In the genomic region with DNA sequence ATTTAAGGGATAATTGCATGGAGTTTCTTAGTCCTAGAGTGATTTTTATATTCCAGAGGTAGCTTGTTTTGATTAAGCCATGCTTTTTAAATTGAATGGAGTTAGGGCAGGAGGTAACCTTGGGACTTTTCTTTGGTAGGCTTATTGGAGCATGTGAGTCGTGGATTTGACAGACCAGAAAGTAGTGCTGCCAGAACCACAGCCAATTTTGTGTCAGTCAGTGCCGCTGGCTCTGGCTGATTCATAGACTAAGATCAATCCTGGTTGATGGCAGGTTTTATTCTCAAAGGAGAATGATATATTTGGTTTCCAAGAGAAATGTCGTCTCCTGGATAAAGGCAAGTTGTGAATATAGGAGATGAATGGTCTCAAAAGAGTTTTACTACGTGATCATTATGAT, we compare ENCODE assay signal across 21 cellular contexts. TPM values are rescaled to one million over a fixed set of nuclear protein-coding genes. Genes with fewer than 3 reads are reported as not detected.
DNase-seq lines count a peak whose midpoint lies in the region; ATAC-seq, FAIRE-seq and TF ChIP-seq lines count a peak whose summit lies in the region.
"Had no signal": no experiment of that assay in that cellular context is flagged by ENCODE, and none has a peak within 500 bp of the region (broad histone marks: within the 10 kb centered on the region; RNA-seq: fewer than 3 reads in every experiment).

No MANE protein-coding gene starts in this region.

- H3K9me3 Mint-ChIP-seq in activated T-helper 2 cell treated with anti-CD3 and anti-CD28 coated beads, Interferon-gamma antibody, Interleukin-2, Interleukin-4, amounts not matched to agents 10 μg/mL and 5 μg/mL and 100 μg/mL, durations not matched to agents 14 hours and 24 hours and 36 hours: no peaks in the 10 kb centered on the region
- no peaks in the 10 kb centered on the region for H3K9me3 Mint-ChIP-seq in activated CD8-positive, alpha-beta memory T cell treated with anti-CD3 and anti-CD28 coated beads, Interleukin-2, amount 10 ng/mL, durations not matched to agents 7 days and 5 days (ENCODE audit: low read depth)
- H3K9me3 Mint-ChIP-seq: stimulated activated naive CD8-positive, alpha-beta T cell treated with anti-CD3 and anti-CD28 coated beads, Interleukin-15, amount 100 ng/mL, for 72 hours had no signal

- H3K9ac ChIP-seq in endothelial cell of umbilical vein (replicated peaks; ENCODE audit: extremely low read depth, insufficient read depth, low read length): no peak overlapping the region
- H3K9ac ChIP-seq: parathyroid adenoma had no signal

- no peaks in the 10 kb centered on the region for H3K27me3 Mint-ChIP-seq in activated T-helper 2 cell treated with anti-CD3 and anti-CD28 coated beads, Interferon-gamma antibody, Interleukin-2, Interleukin-4, amounts not matched to agents 10 μg/mL and 5 μg/mL and 100 μg/mL, durations not matched to agents 14 hours and 24 hours and 36 hours (ENCODE audit: low read depth)
- peaks cover 5% of the 10 kb centered on the region for H3K27me3 Mint-ChIP-seq in activated CD8-positive, alpha-beta memory T cell treated with anti-CD3 and anti-CD28 coated beads, Interleukin-2, amount 10 ng/mL, durations not matched to agents 7 days and 5 days
- H3K27me3 Mint-ChIP-seq: CD4-positive, CD25-positive, alpha-beta regulatory T cell; stimulated activated naive CD8-positive, alpha-beta T cell treated with anti-CD3 and anti-CD28 coated beads, Interleukin-15, amount 100 ng/mL, for 72 hours had no signal

- FAIRE-seq in RCC 7860 (lab: Jason Lieb, UNC) (peak; percentile 77), endothelial cell of umbilical vein (lab: Jason Lieb, UNC) (no peak)

- H3K4me2 ChIP-seq in endothelial cell of umbilical vein (ENCODE audit: insufficient read depth, low read length): no peak overlapping the region

- no peaks in the 10 kb centered on the region for H3K27me3 ChIP-seq in endothelial cell of umbilical vein (ENCODE audit: control insufficient read depth in 2 of 2, insufficient read depth in 2 of 2, low read length in 2 of 2)

- no peaks in the 10 kb centered on the region for H3K9me1 ChIP-seq in endothelial cell of umbilical vein (replicated peaks; ENCODE audit: control insufficient read depth, extremely low read depth, insufficient read depth, low read length)

- DNase-seq in EL (peak; percentile 46), RCC 7860 (ENCODE audit: low spot score) (peak; percentile 54), endothelial cell of umbilical vein (ENCODE audit: low read depth, low spot score) (no peak), omental fat pad (ENCODE audit: low spot score) (no peak), pons (ENCODE audit: low spot score) (no peak)
- no peak for DNase-seq in activated T-helper 2 cell treated with anti-CD3 and anti-CD28 coated beads, Interferon-gamma antibody, Interleukin-2, Interleukin-4, amounts not matched to agents 10 μg/mL and 5 μg/mL and 100 μg/mL, durations not matched to agents 14 hours and 24 hours and 36 hours (ENCODE audit: low spot score)
- DNase-seq in activated CD8-positive, alpha-beta memory T cell treated with anti-CD3 and anti-CD28 coated beads, Interleukin-2, amount 10 ng/mL, durations not matched to agents 7 days and 5 days: no peak
- DNase-seq: activated gamma-delta T cell; anterior cingulate cortex; CD4-positive, CD25-positive, alpha-beta regulatory T cell; dermis blood vessel endothelial cell; DMS79 treated with DMSO at 0.1 percent for 48 hours; hippocampal formation; Kasumi-1; NCI-H1436 treated with DMSO at 0.1 percent for 48 hours; NCI-H345; SHP77 treated with DMSO at 0.1 percent for 48 hours; stimulated activated naive CD8-positive, alpha-beta T cell treated with anti-CD3 and anti-CD28 coated beads, Interleukin-15, amount 100 ng/mL, for 72 hours; T-helper 2 cell had no signal

- no peak overlapping the region for H3K27ac Mint-ChIP-seq in activated T-helper 2 cell treated with anti-CD3 and anti-CD28 coated beads, Interferon-gamma antibody, Interleukin-2, Interleukin-4, amounts not matched to agents 10 μg/mL and 5 μg/mL and 100 μg/mL, durations not matched to agents 14 hours and 24 hours and 36 hours
- no peak overlapping the region for H3K27ac Mint-ChIP-seq in activated CD8-positive, alpha-beta memory T cell treated with anti-CD3 and anti-CD28 coated beads, Interleukin-2, amount 10 ng/mL, durations not matched to agents 7 days and 5 days
- H3K27ac Mint-ChIP-seq: CD4-positive, CD25-positive, alpha-beta regulatory T cell had no signal

- H3K4me3 ChIP-seq in endothelial cell of umbilical vein (replicated peaks in 1 of 3; ENCODE audit: insufficient read depth in 1 of 3, low read depth in 1 of 3, low read length in 3 of 3): no peak overlapping the region

- TF ChIP-seq POLR2A in endothelial cell of umbilical vein (IDR thresholded peaks at IDR 0.05; ENCODE audit: low read depth, low read length): no peak

- no peaks in the 10 kb centered on the region for H3K9me3 ChIP-seq in endothelial cell of umbilical vein (replicated peaks; ENCODE audit: control insufficient read depth, insufficient read depth, low read length)

- H4K20me1 ChIP-seq in endothelial cell of umbilical vein (replicated peaks; ENCODE audit: control insufficient read depth, extremely low read depth, insufficient read depth, low read length): peaks cover 9% of the 10 kb centered on the region

- no peaks in the 10 kb centered on the region for H3K36me3 Mint-ChIP-seq in activated T-helper 2 cell treated with anti-CD3 and anti-CD28 coated beads, Interferon-gamma antibody, Interleukin-2, Interleukin-4, amounts not matched to agents 10 μg/mL and 5 μg/mL and 100 μg/mL, durations not matched to agents 14 hours and 24 hours and 36 hours (ENCODE audit: low read depth)
- H3K36me3 Mint-ChIP-seq in activated CD8-positive, alpha-beta memory T cell treated with anti-CD3 and anti-CD28 coated beads, Interleukin-2, amount 10 ng/mL, durations not matched to agents 7 days and 5 days: no peaks in the 10 kb centered on the region
- H3K36me3 Mint-ChIP-seq: CD4-positive, CD25-positive, alpha-beta regulatory T cell had no signal

- no peak for TF ChIP-seq CTCF in endothelial cell of umbilical vein (IDR thresholded peaks at IDR 0.05; ENCODE audit: extremely low read depth in 1 of 2, insufficient read depth in 1 of 2, low read depth in 1 of 2, low read length in 2 of 2)
- TF ChIP-seq CTCF in omental fat pad (IDR thresholded peaks at IDR 0.05): no peak

- POLR2A ChIA-PET in endothelial cell of umbilical vein (lab: Charles Lee): no interaction called here

- CTCF ChIA-PET in endothelial cell of umbilical vein (lab: Charles Lee): no interaction called here
- CTCF ChIA-PET in activated CD8-positive, alpha-beta memory T cell treated with anti-CD3 and anti-CD28 coated beads, Interleukin-2, amount 10 ng/mL, durations not matched to agents 7 days and 5 days (lab: Charles Lee): no interaction called here

- BruUV-seq in endothelial cell of umbilical vein (replicated peaks; lab: Mats Ljungman, UMichigan): no TSS peak

- dilution Hi-C loops in endothelial cell of umbilical vein (cut with MboI; ENCODE audit: extremely low pct_ligation_motif_present, low sequenced_read_pairs): no loop called here

- no peak overlapping the region for H3K4me3 Mint-ChIP-seq in activated T-helper 2 cell treated with anti-CD3 and anti-CD28 coated beads, Interferon-gamma antibody, Interleukin-2, Interleukin-4, amounts not matched to agents 10 μg/mL and 5 μg/mL and 100 μg/mL, durations not matched to agents 14 hours and 24 hours and 36 hours (ENCODE audit: low read depth)
- H3K4me3 Mint-ChIP-seq in activated CD8-positive, alpha-beta memory T cell treated with anti-CD3 and anti-CD28 coated beads, Interleukin-2, amount 10 ng/mL, durations not matched to agents 7 days and 5 days: no peak overlapping the region
- H3K4me3 Mint-ChIP-seq: CD4-positive, CD25-positive, alpha-beta regulatory T cell; stimulated activated naive CD8-positive, alpha-beta T cell treated with anti-CD3 and anti-CD28 coated beads, Interleukin-15, amount 100 ng/mL, for 72 hours had no signal

- peaks cover 0 to 2% of the 10 kb centered on the region in 2 experiments for H3K36me3 ChIP-seq in endothelial cell of umbilical vein (ENCODE audit: control insufficient read depth in 2 of 2, extremely low read depth in 1 of 2, insufficient read depth in 2 of 2, low read length in 2 of 2)

- ATAC-seq in omental fat pad (ENCODE audit: low FRiP score) (peak; percentile 41), HG02970 (IDR thresholded peaks at IDR 0.05; ENCODE audit: low FRiP score, unreplicated experiment) (no peak)
- no peak for ATAC-seq in activated CD8-positive, alpha-beta memory T cell treated with anti-CD3 and anti-CD28 coated beads, Interleukin-2, amount 10 ng/mL, durations not matched to agents 7 days and 5 days
- ATAC-seq: stimulated activated naive CD8-positive, alpha-beta T cell treated with anti-CD3 and anti-CD28 coated beads, Interleukin-15, amount 100 ng/mL, for 72 hours had no signal

- no peak overlapping the region for H2AFZ ChIP-seq in endothelial cell of umbilical vein (ENCODE audit: low read depth, low read length)
- H2AFZ ChIP-seq: parathyroid adenoma had no signal

- H3K27ac ChIP-seq in endothelial cell of umbilical vein (ENCODE audit: insufficient read depth, low read depth, low read length): peak overlapping the region; percentile 9
- H3K27ac ChIP-seq: parathyroid adenoma had no signal

- peaks cover 100% of the 10 kb centered on the region for H3K79me2 ChIP-seq in endothelial cell of umbilical vein (ENCODE audit: control insufficient read depth, insufficient read depth, low read length)

- intact Hi-C loops in endothelial cell of umbilical vein (cut with micrococcal nuclease): loop anchor here (10.0 kb wide), 1 partner anchor 1192 kb away; no protein-coding TSS in a partner anchor
- intact Hi-C loops in activated T-helper 2 cell treated with anti-CD3 and anti-CD28 coated beads, Interferon-gamma antibody, Interleukin-2, Interleukin-4, amounts not matched to agents 10 μg/mL and 5 μg/mL and 100 μg/mL, durations not matched to agents 14 hours and 24 hours and 36 hours (cut with micrococcal nuclease): no loop called here

- H3K4me1 Mint-ChIP-seq in activated T-helper 2 cell treated with anti-CD3 and anti-CD28 coated beads, Interferon-gamma antibody, Interleukin-2, Interleukin-4, amounts not matched to agents 10 μg/mL and 5 μg/mL and 100 μg/mL, durations not matched to agents 14 hours and 24 hours and 36 hours (ENCODE audit: low read depth): peaks cover 2% of the 10 kb centered on the region
- no peaks in the 10 kb centered on the region for H3K4me1 Mint-ChIP-seq in activated CD8-positive, alpha-beta memory T cell treated with anti-CD3 and anti-CD28 coated beads, Interleukin-2, amount 10 ng/mL, durations not matched to agents 7 days and 5 days
- H3K4me1 Mint-ChIP-seq: CD4-positive, CD25-positive, alpha-beta regulatory T cell; stimulated activated naive CD8-positive, alpha-beta T cell treated with anti-CD3 and anti-CD28 coated beads, Interleukin-15, amount 100 ng/mL, for 72 hours had no signal

- peaks cover 84% of the 10 kb centered on the region for H3K4me1 ChIP-seq in endothelial cell of umbilical vein (ENCODE audit: control insufficient read depth, extremely low read depth, insufficient read depth, low read length)

RNA-seq across cellular contexts. Expression of gene RAI14, which starts 20.3 kb away (rescaled TPM):
- total RNA-seq in endothelial cell of umbilical vein (369 and 390 TPM in 2 replicates), omental fat pad (10 to 100 TPM; 16.4 to 32.2 (median 18.8) TPM)
- polyA plus RNA-seq in endothelial cell of umbilical vein: 113 and 114 TPM in 2 replicates
- polyA plus RNA-seq in endothelial cell of umbilical vein (2011; cell fraction: cytosol; rRNA removed): 130 and 164 TPM in 2 replicates
- 204 and 223 TPM in 2 replicates for polyA plus RNA-seq in endothelial cell of umbilical vein (2011; cell fraction: nucleus; rRNA removed)
- polyA plus RNA-seq in endothelial cell of umbilical vein (2012): 239 and 249 TPM in 2 replicates
- polyA minus RNA-seq in endothelial cell of umbilical vein: 582 and 866 TPM in 2 replicates
- polyA minus RNA-seq in endothelial cell of umbilical vein (2011; cell fraction: cytosol; rRNA and poly(A)+ RNA removed): 2.6 TPM
- polyA minus RNA-seq in endothelial cell of umbilical vein (2011; cell fraction: nucleus; rRNA and poly(A)+ RNA removed): 148 and 149 TPM in 2 replicates
- total RNA-seq in activated T-helper 2 cell treated with anti-CD3 and anti-CD28 coated beads, Interferon-gamma antibody, Interleukin-2, Interleukin-4, amounts not matched to agents 10 μg/mL and 5 μg/mL and 100 μg/mL, durations not matched to agents 14 hours and 24 hours and 36 hours: 4.0 and 4.2 TPM in 2 replicates
- under 1 TPM in 1 of 2 experiments, not detected in 1; 0.61 TPM for total RNA-seq in activated CD8-positive, alpha-beta memory T cell treated with anti-CD3 and anti-CD28 coated beads, Interleukin-2, amount 10 ng/mL, durations not matched to agents 7 days and 5 days
- polyA plus RNA-seq: CD4-positive, CD25-positive, alpha-beta regulatory T cell had no signal

Comparison
In these comparisons a context has a peak if more than half of its experiments do, and no peak if none do; other contexts are left out.
1. DNase-seq: peak in EL (single experiment) and RCC 7860 (single experiment); none in endothelial cell of umbilical vein (single experiment), omental fat pad (single experiment), pons (single experiment), activated T-helper 2 cell treated with anti-CD3 and anti-CD28 coated beads, Interferon-gamma antibody, Interleukin-2, Interleukin-4, amounts not matched to agents 10 μg/mL and 5 μg/mL and 100 μg/mL, durations not matched to agents 14 hours and 24 hours and 36 hours (single experiment) and activated CD8-positive, alpha-beta memory T cell treated with anti-CD3 and anti-CD28 coated beads, Interleukin-2, amount 10 ng/mL, durations not matched to agents 7 days and 5 days (single experiment).
2. RNA of gene RAI14, which starts 20.3 kb away (total RNA-seq): 369 to 390 TPM in endothelial cell of umbilical vein; 16.4 to 32.2 TPM in omental fat pad, 4.0 to 4.2 TPM in activated T-helper 2 cell treated with anti-CD3 and anti-CD28 coated beads, Interferon-gamma antibody, Interleukin-2, Interleukin-4, amounts not matched to agents 10 μg/mL and 5 μg/mL and 100 μg/mL, durations not matched to agents 14 hours and 24 hours and 36 hours and 0.61 TPM in activated CD8-positive, alpha-beta memory T cell treated with anti-CD3 and anti-CD28 coated beads, Interleukin-2, amount 10 ng/mL, durations not matched to agents 7 days and 5 days; every median in the first group is over 10 times any median in the second.